In the genomic region with DNA sequence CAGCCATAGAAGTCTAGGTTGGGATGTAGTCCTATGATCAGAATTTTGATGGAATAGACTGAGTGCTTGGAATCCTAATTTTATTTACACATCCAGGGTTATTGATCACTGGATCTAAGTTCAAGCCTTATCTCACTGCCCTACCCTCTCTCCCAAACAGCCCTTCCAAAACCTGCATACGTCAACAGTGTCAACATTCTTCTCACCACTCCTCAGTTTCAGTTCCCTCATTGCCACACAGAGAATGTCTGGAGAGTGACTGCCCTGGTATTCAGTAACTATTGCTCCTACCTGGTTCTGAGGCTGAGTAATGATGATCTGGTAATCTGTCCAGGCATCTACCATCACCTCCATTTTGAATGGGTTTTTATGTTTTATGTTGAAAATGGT, we compare ENCODE assay signal across 15 cellular contexts. TPM values are rescaled to one million over a fixed set of nuclear protein-coding genes. Genes with fewer than 3 reads are reported as not detected.
A peak's percentile ranks its signal among the peaks of the same experiment; 100 is the strongest.
DNase-seq lines count a peak whose midpoint lies in the region; ATAC-seq, FAIRE-seq and TF ChIP-seq lines count a peak whose summit lies in the region.
"Had no signal": no experiment of that assay in that cellular context is flagged by ENCODE, and none has a peak within 500 bp of the region (broad histone marks: within the 10 kb centered on the region; RNA-seq: fewer than 3 reads in every experiment).

No MANE protein-coding gene starts in this region.

- TF ChIP-seq POLR2A in heart left ventricle (IDR thresholded peaks at IDR 0.05): no peak

- no peaks in the 10 kb centered on the region for H3K27me3 ChIP-seq in heart left ventricle
- H3K27me3 ChIP-seq: BLaER1 treated with 17β-estradiol and CSF1 and Interleukin-3, amounts not matched to agents 10 nM and 100 nM had no signal

- no peak overlapping the region for H3K27ac ChIP-seq in heart left ventricle

- peak; percentile 79 for DNase-seq in left lobe of liver (ENCODE audit: low spot score)
- no peak for DNase-seq in RCC 7860 (ENCODE audit: low spot score)
- no peak for DNase-seq in activated gamma-delta T cell treated with Interleukin-2 at 50 U/mL for 16 hours
- no peak for DNase-seq in heart left ventricle
- no peak for DNase-seq in left ventricle myocardium superior
- DNase-seq: activated T-cell treated with anti-CD3 and anti-CD28 coated beads, Interleukin-2, amount 50 U/mL, for 1 hour; left cardiac atrium; NCI-H1092 treated with DMSO at 0.1 percent for 48 hours; OCI-M1 had no signal

- no peaks in the 10 kb centered on the region for H3K9me3 ChIP-seq in heart left ventricle
- H3K9me3 ChIP-seq: BLaER1 treated with 17β-estradiol and CSF1 and Interleukin-3, amounts not matched to agents 10 nM and 100 nM had no signal

- ATAC-seq in GM18508 (IDR thresholded peaks at IDR 0.05; ENCODE audit: insufficient read depth, unreplicated experiment) (peak; percentile 85), GM21528 (IDR thresholded peaks at IDR 0.05; ENCODE audit: low FRiP score, unreplicated experiment) (peak; percentile 80), HG03354 (IDR thresholded peaks at IDR 0.05; ENCODE audit: poor library complexity, severe bottlenecking, unreplicated experiment) (peak; percentile 95), left lobe of liver (peak; percentile 88), heart left ventricle (no peak), left ventricle myocardium superior (no peak)
- ATAC-seq: left cardiac atrium had no signal

- TF ChIP-seq CTCF in heart left ventricle (IDR thresholded peaks at IDR 0.05): no peak

- 58 to 87% (median 73%) methylated on average over 1 of the region's 1 CpG for WGBS in heart left ventricle, 4 donors

- intact Hi-C loops in heart left ventricle (cut with DNase I) (no loop called here), left ventricle myocardium superior (cut with micrococcal nuclease) (no loop called here)

- H3K36me3 ChIP-seq in heart left ventricle: no peaks in the 10 kb centered on the region
- H3K36me3 ChIP-seq: BLaER1 treated with 17β-estradiol and CSF1 and Interleukin-3, amounts not matched to agents 10 nM and 100 nM had no signal

- no peak for FAIRE-seq in RCC 7860 (lab: Jason Lieb, UNC)
- FAIRE-seq: bronchial epithelial cell, TTC549 had no signal

- no peaks in the 10 kb centered on the region for H3K4me1 ChIP-seq in heart left ventricle

- no peak overlapping the region for H3K4me3 ChIP-seq in heart left ventricle
- H3K4me3 ChIP-seq: BLaER1 treated with 17β-estradiol and CSF1 and Interleukin-3, amounts not matched to agents 10 nM and 100 nM had no signal

RNA-seq across cellular contexts. Expression of a gene that starts 60.0 kb away (rescaled TPM):
- 374 TPM for total RNA-seq in left lobe of liver
- total RNA-seq in heart left ventricle: 1 to 10 TPM in 1 of 9 donors, not detected in 8; 1.6 TPM
- not detected for polyA plus RNA-seq in heart left ventricle
- total RNA-seq in left ventricle myocardium superior: not detected
- total RNA-seq: bronchial epithelial cell, left cardiac atrium had no signal

Comparison
In these comparisons a context has a peak if more than half of its experiments do, and no peak if none do; other contexts are left out.
1. ATAC-seq: peak in GM18508 (single experiment), GM21528 (single experiment), HG03354 (single experiment) and left lobe of liver (single experiment); none in heart left ventricle (0 of 4) and left ventricle myocardium superior (single experiment).
2. RNA of a gene that starts 60.0 kb away (total RNA-seq): 374 TPM in left lobe of liver (single experiment); 1.6 TPM in heart left ventricle and not detected in left ventricle myocardium superior (single experiment); every median in the first group is over 100 times any median in the second.